Comparison of ENCODE assay signal across 8 cellular contexts in the genomic region with DNA sequence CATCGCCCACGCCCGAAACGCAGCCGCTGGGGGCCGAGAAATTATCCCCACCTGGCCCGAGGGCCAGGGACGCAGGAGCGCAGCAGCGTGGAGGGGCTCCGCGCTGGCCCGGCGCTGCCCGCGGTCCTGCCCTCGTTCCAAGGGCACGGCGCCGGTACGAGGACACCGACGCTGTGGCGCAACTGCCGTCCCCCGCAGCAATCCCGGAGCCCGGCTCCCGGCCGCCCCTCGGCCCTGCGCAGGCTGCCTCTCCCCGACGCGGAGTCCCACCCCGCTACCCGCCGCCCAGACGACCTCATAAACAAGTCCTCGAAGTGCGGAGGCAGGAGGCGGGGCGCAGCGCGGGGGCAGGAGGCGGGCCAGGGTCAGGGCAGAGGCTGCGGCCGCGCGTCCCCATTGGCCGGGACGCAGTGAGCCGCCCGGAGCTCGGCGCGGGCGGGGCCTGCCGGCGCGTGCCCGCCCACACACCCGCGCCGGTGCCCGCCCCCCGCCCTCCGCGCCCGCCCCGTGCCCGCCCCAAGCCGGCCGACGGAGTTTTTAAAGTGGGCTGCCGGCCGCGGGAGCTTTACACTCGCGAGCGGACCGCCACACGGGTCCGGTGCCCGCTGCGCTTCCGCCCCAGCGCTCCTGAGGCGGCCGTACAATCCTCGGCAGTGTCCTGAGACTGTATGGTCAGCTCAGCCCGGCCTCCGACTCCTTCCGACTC. TPM values are rescaled to one million over a fixed set of nuclear protein-coding genes. Genes with fewer than 3 reads are reported as not detected.
DNase-seq lines count a peak whose midpoint lies in the region; ATAC-seq and TF ChIP-seq lines count a peak whose summit lies in the region.

A gene (plus strand): TSS at position 568 of the 706 bp plus-strand sequence. CDS start 505 bp downstream, outside the sequence.

- peaks cover 29% of the 10 kb centered on the region for H3K4me1 Mint-ChIP-seq in CD4-positive, alpha-beta T cell (ENCODE audit: low read depth)
- H3K4me1 Mint-ChIP-seq in nephron progenitor cell, result peaks cover 27% of the 10 kb centered on the region

- peaks cover 39% of the 10 kb centered on the region for H3K27me3 Mint-ChIP-seq in CD4-positive, alpha-beta T cell
- peaks cover 98% of the 10 kb centered on the region for H3K27me3 Mint-ChIP-seq in nephron progenitor cell (ENCODE audit: low read depth, poor library complexity)

- peaks cover 39% of the 10 kb centered on the region for H3K27me3 ChIP-seq in CD4-positive, alpha-beta T cell (ENCODE audit: control insufficient read depth, insufficient read depth, low read length)
- H3K27me3 ChIP-seq in HL-60 (ENCODE audit: insufficient read depth, poor library complexity, severe bottlenecking) (peaks cover 49% of the 10 kb centered on the region), RWPE2 (ENCODE audit: insufficient read depth, poor library complexity, severe bottlenecking) (no peaks in the 10 kb centered on the region)

- peaks cover 14% of the 10 kb centered on the region for H3K4me1 ChIP-seq in RWPE2 (ENCODE audit: insufficient read depth, poor library complexity, severe bottlenecking)

- peak within 1 kb of the TSS; percentile 98 for H3K4me3 Mint-ChIP-seq in CD4-positive, alpha-beta T cell
- H3K4me3 Mint-ChIP-seq in nephron progenitor cell, result peak within 1 kb of the TSS; percentile 86

- POLR2A ChIA-PET in CD4-positive, alpha-beta T cell (lab: Charles Lee), result interaction anchor here (0.7 to 1.9 kb wide), 7 partner anchors 7 to 619 kb away, joined by 3 to 4 read pairs (median 3); no protein-coding TSS in a partner anchor

- peaks cover 11% of the 10 kb centered on the region for H3K36me3 Mint-ChIP-seq in CD4-positive, alpha-beta T cell (ENCODE audit: low read depth)
- no peaks in the 10 kb centered on the region for H3K36me3 Mint-ChIP-seq in nephron progenitor cell (ENCODE audit: low read depth)

- peak; percentile 79 for ATAC-seq in CD4-positive, alpha-beta T cell (ENCODE audit: poor library complexity)
- ATAC-seq in GM19455 (IDR thresholded peaks at IDR 0.05; ENCODE audit: unreplicated experiment) (peak; percentile 81), RWPE2 (ENCODE audit: low read depth) (peak; percentile 74)
- ATAC-seq in stimulated activated naive CD8-positive, alpha-beta T cell treated with anti-CD3 and anti-CD28 coated beads, Interleukin-15, Interleukin-2, amounts not matched to agents 100 U/mL and 50 U/mL, for 24 hours, result peak; percentile 88

- no peak within 1 kb of the TSS for H3K27ac ChIP-seq in CD4-positive, alpha-beta T cell (ENCODE audit: low read depth, low read length)
- no peak within 1 kb of the TSS for H3K27ac ChIP-seq in HL-60 (replicated peaks)
- H3K27ac ChIP-seq in RWPE2 (ENCODE audit: poor library complexity, severe bottlenecking), result peak within 1 kb of the TSS; percentile 97

- no peaks in the 10 kb centered on the region for H3K9me3 ChIP-seq in CD4-positive, alpha-beta T cell (ENCODE audit: control insufficient read depth, low read length)
- H3K9me3 ChIP-seq in RWPE2 (ENCODE audit: severe bottlenecking), result no peaks in the 10 kb centered on the region

- peaks cover 11% of the 10 kb centered on the region; the same call in 1 of the 2 replicates for H3K36me3 ChIP-seq in RWPE2 (ENCODE audit: low read depth)

- H3K27ac Mint-ChIP-seq in CD4-positive, alpha-beta T cell, result peak within 1 kb of the TSS; percentile 78
- no peak within 1 kb of the TSS for H3K27ac Mint-ChIP-seq in nephron progenitor cell

- peak; percentile 54 to 82 (median 68) for DNase-seq in CD4-positive, alpha-beta T cell
- DNase-seq in HL-60 (ENCODE audit: low read depth in 1 of 2, low spot score in 1 of 2), result peak; percentile 53 to 60
- DNase-seq in RWPE2 (ENCODE audit: low spot score), result peak; percentile 88
- peak; percentile 79 for DNase-seq in activated gamma-delta T cell treated with Interleukin-2 at 50 U/mL for 16 hours
- peak; percentile 72 for DNase-seq in fibroblast of the conjunctiva (ENCODE audit: low read depth)
- peak; percentile 96 for DNase-seq in nephron progenitor cell
- DNase-seq in stimulated activated naive CD8-positive, alpha-beta T cell treated with anti-CD3 and anti-CD28 coated beads, Interleukin-15, Interleukin-2, amounts not matched to agents 100 U/mL and 50 U/mL, for 24 hours, result peak; percentile 81

- intact Hi-C loops in CD4-positive, alpha-beta T cell (cut with DNase I, micrococcal nuclease), result loop anchor here (5.0 to 10.0 kb wide), 5 partner anchors 50 to 638 kb away; no protein-coding TSS in a partner anchor

- peak within 1 kb of the TSS; percentile 63 for H3K4me3 ChIP-seq in HL-60 (replicated peaks; ENCODE audit: insufficient read depth, low read length)
- H3K4me3 ChIP-seq in RWPE2 (ENCODE audit: severe bottlenecking), result peak within 1 kb of the TSS; percentile 97

- CTCF ChIA-PET in CD4-positive, alpha-beta T cell (lab: Charles Lee), result no interaction called here

- no peaks in the 10 kb centered on the region for H3K9me3 Mint-ChIP-seq in CD4-positive, alpha-beta T cell
- peaks cover under 1% of the 10 kb centered on the region for H3K9me3 Mint-ChIP-seq in nephron progenitor cell

- TF ChIP-seq CTCF in CD4-positive, alpha-beta T cell (IDR thresholded peaks at IDR 0.05), result no peak
- no peak for TF ChIP-seq CTCF in HL-60 (IDR thresholded peaks at IDR 0.05; ENCODE audit: insufficient read depth, low read length)
- no peak for TF ChIP-seq CTCF in RWPE2 (IDR thresholded peaks at IDR 0.05; ENCODE audit: poor library complexity, severe bottlenecking)
- no peak for TF ChIP-seq CTCF in nephron progenitor cell (IDR thresholded peaks at IDR 0.05)

RNA-seq across cellular contexts. Expression of the gene that starts here (rescaled TPM):
- 1 to 10 TPM; 4.2 to 5.4 TPM for total RNA-seq in CD4-positive, alpha-beta T cell
